In genomic region chr19:17860993-17861360, GRCh38 we compare ENCODE assay signal across 9 cellular contexts. TPM values are rescaled to one million over a fixed set of nuclear protein-coding genes. Genes with fewer than 3 reads are reported as not detected.
A peak's percentile ranks its signal among the peaks of the same experiment; 100 is the strongest.
DNase-seq lines count a peak whose midpoint lies in the region; ATAC-seq and TF ChIP-seq lines count a peak whose summit lies in the region.
"Had no signal": no experiment of that assay in that cellular context is flagged by ENCODE, and none has a peak within 500 bp of the region (broad histone marks: within the 10 kb centered on the region; RNA-seq: fewer than 3 reads in every experiment).

No MANE protein-coding gene starts in this region.

- H3K9ac ChIP-seq in SK-N-SH (peak overlapping the region; percentile 91), iPS-20b (ENCODE audit: low read depth, low read length) (peak overlapping the region; percentile 99), subcutaneous abdominal adipose tissue (ENCODE audit: low read length in 5 of 5) (peak overlapping the region; percentile 89 to 99 (median 97))

- H3K9me2 ChIP-seq in SK-N-SH: no peaks in the 10 kb centered on the region

- CTCF ChIA-PET in SK-N-SH (lab: Yijun Ruan, JAX): interaction anchor here (0.7 to 13.8 kb wide), 8 partner anchors 9 to 257 kb away, joined by 3 to 139 read pairs (median 4); partner anchors contain the start of gene CCDC124

- H3K79me2 ChIP-seq in SK-N-SH (ENCODE audit: insufficient read depth): peaks cover 31% of the 10 kb centered on the region

- no peak for ATAC-seq in SK-N-SH treated with all-trans-retinoic acid at 6 μM for 48 hours

- no peaks in the 10 kb centered on the region for H3K27me3 ChIP-seq in SK-N-SH (ENCODE audit: insufficient read depth)
- H3K27me3 ChIP-seq in iPS-20b (ENCODE audit: insufficient read depth, low read length): no peaks in the 10 kb centered on the region
- H3K27me3 ChIP-seq in subcutaneous abdominal adipose tissue (ENCODE audit: control insufficient read depth in 5 of 5, insufficient read depth in 4 of 5, low read length in 5 of 5): no peaks in the 10 kb centered on the region

- H3K36me3 Mint-ChIP-seq in activated T-helper 1 cell treated with anti-CD3 and anti-CD28 coated beads, Interleukin-12 subunit alpha, Interleukin-12 subunit beta, Interleukin-2, Interleukin-4 antibody, amounts not matched to agents 30 ng/mL and 10 ng/mL and 1 ng/mL, durations not matched to agents 14 hours and 24 hours and 36 hours (ENCODE audit: low read depth): peaks cover 53% of the 10 kb centered on the region

- H2AFZ ChIP-seq in SK-N-SH (ENCODE audit: low read depth): no peak overlapping the region

- H3K4me1 ChIP-seq in SK-N-SH (ENCODE audit: control insufficient read depth in 1 of 2, insufficient read depth in 2 of 2, low read depth in 1 of 2, low read length in 1 of 2) (peaks cover 0 to 17% of the 10 kb centered on the region in 2 experiments; a peak in 1 of 4 replicates), iPS-20b (ENCODE audit: insufficient read depth, low read length) (no peaks in the 10 kb centered on the region), subcutaneous abdominal adipose tissue (ENCODE audit: control insufficient read depth in 5 of 5, insufficient read depth in 5 of 5, low read length in 5 of 5) (peaks cover 8 to 25% (median 24%) of the 10 kb centered on the region in 5 donors)

- no peaks in the 10 kb centered on the region for H3K9me3 Mint-ChIP-seq in activated T-helper 1 cell treated with anti-CD3 and anti-CD28 coated beads, Interleukin-12 subunit alpha, Interleukin-12 subunit beta, Interleukin-2, Interleukin-4 antibody, amounts not matched to agents 30 ng/mL and 10 ng/mL and 1 ng/mL, durations not matched to agents 14 hours and 24 hours and 36 hours

- TF ChIP-seq CTCF in SK-N-SH (IDR thresholded peaks at IDR 0.05): no peak

- H3K9me3 ChIP-seq in SK-N-SH (no peaks in the 10 kb centered on the region), iPS-20b (ENCODE audit: insufficient read depth, low read depth, low read length) (no peaks in the 10 kb centered on the region), subcutaneous abdominal adipose tissue (ENCODE audit: control insufficient read depth in 5 of 5, low read length in 5 of 5) (no peaks in the 10 kb centered on the region)

- no peak for TF ChIP-seq RAD21 in SK-N-SH (IDR thresholded peaks at IDR 0.05; ENCODE audit: low read length)

- TF ChIP-seq EP300 in SK-N-SH (IDR thresholded peaks at IDR 0.05; ENCODE audit: borderline replicate concordance in 1 of 2, low read depth in 1 of 2, low read length in 1 of 2): no peak

- peaks cover 30% of the 10 kb centered on the region for H3F3A ChIP-seq in SK-N-SH (replicated peaks; ENCODE audit: insufficient read depth)

- peak overlapping the region; percentile 99 for H3K4me3 Mint-ChIP-seq in activated T-helper 1 cell treated with anti-CD3 and anti-CD28 coated beads, Interleukin-12 subunit alpha, Interleukin-12 subunit beta, Interleukin-2, Interleukin-4 antibody, amounts not matched to agents 30 ng/mL and 10 ng/mL and 1 ng/mL, durations not matched to agents 14 hours and 24 hours and 36 hours

- DNase-seq in SK-N-SH (no peak), dedifferentiated amniotic fluid mesenchymal stem cell (ENCODE audit: extremely low spot score) (no peak), HuH-7.5 (ENCODE audit: low spot score) (no peak), NCI-H526 (lab: John Stamatoyannopoulos, UW) (no peak)
- no peak for DNase-seq in activated T-helper 1 cell treated with anti-CD3 and anti-CD28 coated beads, Interleukin-12 subunit alpha, Interleukin-12 subunit beta, Interleukin-2, Interleukin-4 antibody, amounts not matched to agents 30 ng/mL and 10 ng/mL and 1 ng/mL, durations not matched to agents 14 hours and 24 hours and 36 hours (ENCODE audit: low spot score)
- DNase-seq: aorta had no signal

- peaks cover 56% of the 10 kb centered on the region for H4K20me1 ChIP-seq in SK-N-SH (ENCODE audit: insufficient read depth)

- H3K27me3 Mint-ChIP-seq in activated T-helper 1 cell treated with anti-CD3 and anti-CD28 coated beads, Interleukin-12 subunit alpha, Interleukin-12 subunit beta, Interleukin-2, Interleukin-4 antibody, amounts not matched to agents 30 ng/mL and 10 ng/mL and 1 ng/mL, durations not matched to agents 14 hours and 24 hours and 36 hours (ENCODE audit: insufficient read depth): peaks cover 1% of the 10 kb centered on the region

- H3K36me3 ChIP-seq in SK-N-SH (replicated peaks in 1 of 2; ENCODE audit: control insufficient read depth in 1 of 2, insufficient read depth in 2 of 2, low read length in 1 of 2): peaks cover 33 to 50% of the 10 kb centered on the region in 2 experiments
- peaks cover 55% of the 10 kb centered on the region for H3K36me3 ChIP-seq in iPS-20b (ENCODE audit: insufficient read depth, low read depth, low read length)
- H3K36me3 ChIP-seq in subcutaneous abdominal adipose tissue (ENCODE audit: control insufficient read depth in 5 of 5, insufficient read depth in 5 of 5, low read length in 5 of 5): peaks cover 0 to 47% (median 46%) of the 10 kb centered on the region in 5 donors

- WGBS in SK-N-SH (ENCODE audit: low lambda C conversion rate): 0% methylated on average over 2 of the region's 7 CpGs

- POLR2A ChIA-PET in SK-N-SH (lab: Yijun Ruan, JAX): interaction anchor here (1.0 to 2.4 kb wide), 4 partner anchors 10 to 72 kb away, joined by 3 to 27 read pairs (median 18); partner anchors contain the start of genes CCDC124, JAK3 and SLC5A5

- H3K4me3 ChIP-seq in SK-N-SH (ENCODE audit: low read depth in 2 of 2, low read length in 1 of 2) (peak overlapping the region; percentile 86 to 91), iPS-20b (ENCODE audit: low read length) (peak overlapping the region; percentile 93), subcutaneous abdominal adipose tissue (ENCODE audit: low read depth in 1 of 5, low read length in 5 of 5) (peak overlapping the region; percentile 97 to 100 (median 98))

- intact Hi-C loops in activated T-helper 1 cell treated with anti-CD3 and anti-CD28 coated beads, Interleukin-12 subunit alpha, Interleukin-12 subunit beta, Interleukin-2, Interleukin-4 antibody, amounts not matched to agents 30 ng/mL and 10 ng/mL and 1 ng/mL, durations not matched to agents 14 hours and 24 hours and 36 hours (cut with micrococcal nuclease): no loop called here

- peaks cover 22% of the 10 kb centered on the region for H3K4me1 Mint-ChIP-seq in activated T-helper 1 cell treated with anti-CD3 and anti-CD28 coated beads, Interleukin-12 subunit alpha, Interleukin-12 subunit beta, Interleukin-2, Interleukin-4 antibody, amounts not matched to agents 30 ng/mL and 10 ng/mL and 1 ng/mL, durations not matched to agents 14 hours and 24 hours and 36 hours (ENCODE audit: low read depth)

- H3K27ac ChIP-seq in SK-N-SH (ENCODE audit: low read depth in 2 of 2, low read length in 1 of 2): peak overlapping the region; percentile 62 to 78; a peak in 3 of 4 replicates
- H3K27ac ChIP-seq in iPS-20b (ENCODE audit: low read length): peak overlapping the region; percentile 50
- H3K27ac ChIP-seq in subcutaneous abdominal adipose tissue (ENCODE audit: low read depth, low read length): peak overlapping the region; percentile 77

- H3K27ac Mint-ChIP-seq in activated T-helper 1 cell treated with anti-CD3 and anti-CD28 coated beads, Interleukin-12 subunit alpha, Interleukin-12 subunit beta, Interleukin-2, Interleukin-4 antibody, amounts not matched to agents 30 ng/mL and 10 ng/mL and 1 ng/mL, durations not matched to agents 14 hours and 24 hours and 36 hours: peak overlapping the region; percentile 100

- peak overlapping the region; percentile 99 for H3K4me2 ChIP-seq in SK-N-SH

TF ChIP-seq in SK-N-SH, 30 proteins besides CTCF, POLR2A, EP300 and RAD21:
- no peak for TF ChIP-seq EZH2phosphoT487 (IDR thresholded peaks at IDR 0.05; ENCODE audit: borderline replicate concordance, low read depth)
- TF ChIP-seq TEAD4 (IDR thresholded peaks at IDR 0.05; ENCODE audit: borderline replicate concordance, insufficient read depth): no peak
- TF ChIP-seq RXRA (IDR thresholded peaks at IDR 0.05; ENCODE audit: borderline replicate concordance, low read depth): no peak
TF ChIP-seq in SK-N-SH: peak in this region for 0.

TF ChIP-seq in SK-N-SH treated with all-trans-retinoic acid at 6 μM for 48 hours, 23 proteins besides CTCF, POLR2A, EP300 and RAD21 (continues in another document):
- no peak for TF ChIP-seq ARNTL (CRISPR knock-in tag; IDR thresholded peaks at IDR 0.05; ENCODE audit: borderline replicate concordance, low read depth)

RNA-seq across cellular contexts. Expression of gene RPL18A, which starts 1.3 kb away (rescaled TPM):
- polyA plus RNA-seq in SK-N-SH (2012; rRNA removed): 2,138 and 2,695 TPM in 2 replicates
- 1,924 and 2,091 TPM in 2 replicates for polyA plus RNA-seq in SK-N-SH (2012; cell fraction: cytosol; rRNA removed)
- 669 and 951 TPM in 2 replicates for polyA plus RNA-seq in SK-N-SH (2012; cell fraction: nucleus; rRNA removed)
- 2,494 and 2,556 TPM in 2 replicates for total RNA-seq in activated T-helper 1 cell treated with anti-CD3 and anti-CD28 coated beads, Interleukin-12 subunit alpha, Interleukin-12 subunit beta, Interleukin-2, Interleukin-4 antibody, amounts not matched to agents 30 ng/mL and 10 ng/mL and 1 ng/mL, durations not matched to agents 14 hours and 24 hours and 36 hours

RNA-seq across cellular contexts. Expression of gene SLC5A5, which starts 10.8 kb away (rescaled TPM):
- polyA plus RNA-seq in SK-N-SH (2012; rRNA removed): 0.02 TPM in 2 replicates
- 0.01 TPM in 1 of 2 replicates, not detected in the other for polyA plus RNA-seq in SK-N-SH (2012; cell fraction: cytosol; rRNA removed)
- polyA plus RNA-seq in SK-N-SH (2012; cell fraction: nucleus; rRNA removed): 0.01 and 0.02 TPM in 2 replicates
- 1.1 TPM in 2 replicates for total RNA-seq in activated T-helper 1 cell treated with anti-CD3 and anti-CD28 coated beads, Interleukin-12 subunit alpha, Interleukin-12 subunit beta, Interleukin-2, Interleukin-4 antibody, amounts not matched to agents 30 ng/mL and 10 ng/mL and 1 ng/mL, durations not matched to agents 14 hours and 24 hours and 36 hours
- total RNA-seq: aorta had no signal

RNA-seq across cellular contexts. Expression of gene JAK3, which starts 13.2 kb away (rescaled TPM):
- 1.3 and 2.0 TPM in 2 replicates for polyA plus RNA-seq in SK-N-SH (2012; rRNA removed)
- 0.67 and 0.71 TPM in 2 replicates for polyA plus RNA-seq in SK-N-SH (2012; cell fraction: cytosol; rRNA removed)
- 6.4 and 7.2 TPM in 2 replicates for polyA plus RNA-seq in SK-N-SH (2012; cell fraction: nucleus; rRNA removed)
- total RNA-seq in activated T-helper 1 cell treated with anti-CD3 and anti-CD28 coated beads, Interleukin-12 subunit alpha, Interleukin-12 subunit beta, Interleukin-2, Interleukin-4 antibody, amounts not matched to agents 30 ng/mL and 10 ng/mL and 1 ng/mL, durations not matched to agents 14 hours and 24 hours and 36 hours: 222 and 227 TPM in 2 replicates

RNA-seq across cellular contexts. Expression of gene INSL3, which starts 39.7 kb away (rescaled TPM):
- polyA plus RNA-seq in SK-N-SH (2012; rRNA removed): 0.21 and 0.65 TPM in 2 replicates
- 0.17 and 0.37 TPM in 2 replicates for polyA plus RNA-seq in SK-N-SH (2012; cell fraction: cytosol; rRNA removed)
- 0.49 and 0.58 TPM in 2 replicates for polyA plus RNA-seq in SK-N-SH (2012; cell fraction: nucleus; rRNA removed)
- total RNA-seq in activated T-helper 1 cell treated with anti-CD3 and anti-CD28 coated beads, Interleukin-12 subunit alpha, Interleukin-12 subunit beta, Interleukin-2, Interleukin-4 antibody, amounts not matched to agents 30 ng/mL and 10 ng/mL and 1 ng/mL, durations not matched to agents 14 hours and 24 hours and 36 hours: 8.7 and 9.3 TPM in 2 replicates
- total RNA-seq: aorta had no signal
- polyA plus RNA-seq: aorta had no signal
